1 cellular context compared by ENCODE assay signal in the genomic region with DNA sequence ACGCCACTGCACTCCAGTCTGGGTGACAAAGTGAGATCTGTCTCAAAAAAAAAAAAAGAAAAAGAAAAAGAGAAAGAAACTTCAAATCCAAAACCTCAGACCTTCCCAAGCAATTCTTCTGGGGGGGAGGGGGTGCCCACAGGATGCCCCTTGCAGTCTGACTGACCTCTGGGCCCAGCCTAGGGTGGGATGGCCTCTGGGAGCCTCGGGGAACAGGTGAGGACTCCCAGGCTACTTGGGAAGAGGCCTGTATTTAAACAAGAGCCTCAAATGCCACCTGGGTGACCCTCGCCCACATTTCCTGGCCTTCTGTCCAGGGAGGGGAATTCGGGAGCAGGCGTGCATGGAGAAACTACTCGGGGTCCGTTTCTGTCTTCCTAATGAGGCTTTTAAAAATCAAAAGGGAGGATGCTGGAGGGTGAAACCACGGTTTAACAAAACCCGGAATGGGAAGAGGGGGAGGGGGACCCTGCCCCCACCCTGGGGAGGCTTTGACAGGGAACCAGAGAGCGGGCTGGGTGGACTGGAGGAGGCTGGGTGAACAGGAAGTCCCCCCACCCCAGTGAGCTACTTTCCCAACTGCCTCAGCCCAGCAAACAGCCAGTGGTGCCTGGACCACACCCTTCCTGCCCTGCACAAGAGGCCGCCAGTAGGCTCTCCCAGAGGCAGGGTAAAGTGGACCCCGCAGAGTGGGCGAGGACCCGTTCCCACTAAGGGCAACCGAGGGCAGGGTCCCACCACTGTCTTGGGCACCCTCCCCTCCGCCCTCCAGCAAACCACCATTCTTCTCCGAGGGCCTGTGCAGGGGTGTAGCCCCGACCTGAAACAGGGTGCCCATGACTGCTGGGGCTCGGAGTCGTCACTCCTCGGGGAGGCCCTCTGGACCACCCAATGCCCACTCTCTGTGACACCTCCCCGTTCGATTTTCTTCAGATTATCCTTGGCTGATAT.
TF ChIP-seq lines count a peak whose summit lies in the region.

No MANE protein-coding gene starts in this region.

TF ChIP-seq in WTC11, 78 proteins besides CTCF, POLR2A, EP300 and RAD21 (continued from another document):
- TF ChIP-seq, protein P1, sequence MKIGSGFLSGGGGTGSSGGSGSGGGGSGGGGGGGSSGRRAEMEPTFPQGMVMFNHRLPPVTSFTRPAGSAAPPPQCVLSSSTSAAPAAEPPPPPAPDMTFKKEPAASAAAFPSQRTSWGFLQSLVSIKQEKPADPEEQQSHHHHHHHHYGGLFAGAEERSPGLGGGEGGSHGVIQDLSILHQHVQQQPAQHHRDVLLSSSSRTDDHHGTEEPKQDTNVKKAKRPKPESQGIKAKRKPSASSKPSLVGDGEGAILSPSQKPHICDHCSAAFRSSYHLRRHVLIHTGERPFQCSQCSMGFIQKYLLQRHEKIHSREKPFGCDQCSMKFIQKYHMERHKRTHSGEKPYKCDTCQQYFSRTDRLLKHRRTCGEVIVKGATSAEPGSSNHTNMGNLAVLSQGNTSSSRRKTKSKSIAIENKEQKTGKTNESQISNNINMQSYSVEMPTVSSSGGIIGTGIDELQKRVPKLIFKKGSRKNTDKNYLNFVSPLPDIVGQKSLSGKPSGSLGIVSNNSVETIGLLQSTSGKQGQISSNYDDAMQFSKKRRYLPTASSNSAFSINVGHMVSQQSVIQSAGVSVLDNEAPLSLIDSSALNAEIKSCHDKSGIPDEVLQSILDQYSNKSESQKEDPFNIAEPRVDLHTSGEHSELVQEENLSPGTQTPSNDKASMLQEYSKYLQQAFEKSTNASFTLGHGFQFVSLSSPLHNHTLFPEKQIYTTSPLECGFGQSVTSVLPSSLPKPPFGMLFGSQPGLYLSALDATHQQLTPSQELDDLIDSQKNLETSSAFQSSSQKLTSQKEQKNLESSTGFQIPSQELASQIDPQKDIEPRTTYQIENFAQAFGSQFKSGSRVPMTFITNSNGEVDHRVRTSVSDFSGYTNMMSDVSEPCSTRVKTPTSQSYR (CRISPR knock-in tag; IDR thresholded peaks at IDR 0.05) = no peak
TF ChIP-seq in WTC11: peak in this region for 0.
